ENCODE assay signal across 25 cellular contexts in the genomic region with DNA sequence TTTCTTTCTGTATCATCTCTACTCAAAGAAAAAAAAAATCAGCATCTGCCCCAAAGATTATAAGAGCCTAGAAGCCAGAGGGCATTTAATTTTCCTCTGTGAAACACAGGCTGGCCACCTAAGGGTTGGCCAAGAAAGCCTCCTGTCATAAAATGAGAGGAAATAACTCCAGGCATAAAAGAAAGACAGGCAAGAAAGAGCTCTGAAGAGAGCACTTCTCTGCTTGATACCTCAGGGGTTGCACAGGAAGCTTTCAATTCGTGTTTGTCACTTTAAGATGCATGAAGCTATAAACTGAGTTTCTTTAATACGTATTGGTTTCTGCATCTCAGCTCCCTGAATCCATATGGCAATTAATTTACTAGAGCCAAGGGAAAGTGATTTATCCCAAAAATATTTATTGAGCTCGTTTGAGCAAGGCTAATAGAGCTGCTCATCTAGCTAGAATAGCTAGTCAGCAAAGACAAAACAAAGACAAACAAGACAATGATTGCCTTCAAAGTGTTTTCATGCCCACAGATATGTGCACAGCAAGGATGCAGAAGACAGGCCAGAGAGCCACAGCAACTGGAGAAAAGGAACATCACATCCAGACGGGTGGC. TPM values are rescaled to one million over a fixed set of nuclear protein-coding genes. Genes with fewer than 3 reads are reported as not detected.
"Had no signal": no experiment of that assay in that cellular context is flagged by ENCODE, and none has a peak within 500 bp of the region (broad histone marks: within the 10 kb centered on the region; RNA-seq: fewer than 3 reads in every experiment).

No MANE protein-coding gene starts in this region.

- ATAC-seq: activated T-helper 17 cell treated with anti-CD3 and anti-CD28 coated beads, Interleukin-2, amount 50 U/mL, for 72 hours; left lung; stimulated activated naive B cell treated with anti-CD40 and anti-IgM and Interleukin-4, amounts not matched to agents 10 μg/mL and 1 μg/mL and 100 μg/mL, for 72 hours had no signal

- H3K36me3 Mint-ChIP-seq: activated naive CD8-positive, alpha-beta T cell; stimulated activated naive B cell treated with anti-CD40 and anti-IgM and Interleukin-4, amounts not matched to agents 10 μg/mL and 1 μg/mL and 100 μg/mL, for 72 hours had no signal

- H3K27ac Mint-ChIP-seq: activated naive CD8-positive, alpha-beta T cell; activated T-helper 17 cell treated with anti-CD3 and anti-CD28 coated beads, Interleukin-2, amount 50 U/mL, for 72 hours; progenitor cell of endocrine pancreas; stimulated activated naive B cell treated with anti-CD40 and anti-IgM and Interleukin-4, amounts not matched to agents 10 μg/mL and 1 μg/mL and 100 μg/mL, for 72 hours had no signal

- H3K27me3 Mint-ChIP-seq: progenitor cell of endocrine pancreas had no signal

- H3K9me3 Mint-ChIP-seq: activated T-helper 17 cell treated with anti-CD3 and anti-CD28 coated beads, Interleukin-2, amount 50 U/mL, for 72 hours; stimulated activated naive B cell treated with anti-CD40 and anti-IgM and Interleukin-4, amounts not matched to agents 10 μg/mL and 1 μg/mL and 100 μg/mL, for 72 hours had no signal

- H3K27me3 ChIP-seq: adrenal gland, ascending aorta, brain microvascular endothelial cell, hepatocyte, left lung, sigmoid colon, transverse colon, uterus had no signal

- H3K4me3 Mint-ChIP-seq: activated naive CD8-positive, alpha-beta T cell; activated T-helper 17 cell treated with anti-CD3 and anti-CD28 coated beads, Interleukin-2, amount 50 U/mL, for 72 hours; stimulated activated naive B cell treated with anti-CD40 and anti-IgM and Interleukin-4, amounts not matched to agents 10 μg/mL and 1 μg/mL and 100 μg/mL, for 72 hours had no signal

- H3K36me3 ChIP-seq: adrenal gland, ascending aorta, brain microvascular endothelial cell, left lung, sigmoid colon, transverse colon, uterus, WERI-Rb-1 had no signal

- DNase-seq: activated CD4-positive, CD25-positive, alpha-beta regulatory T cell treated with anti-CD3 and anti-CD28 coated beads, Interleukin-2, amount 50 U/mL, for 72 hours; activated naive CD4-positive, alpha-beta T cell; activated T-cell treated with anti-CD3 and anti-CD28 coated beads, Interleukin-2, amount 50 U/mL, for 1 hour; adrenal gland; brain microvascular endothelial cell; caudate nucleus; effector memory CD4-positive, alpha-beta T cell; glutamatergic neuron; kidney glomerular epithelial cell; left lung; mammary epithelial cell; occipital lobe; retina; sigmoid colon; stimulated activated CD4-positive, alpha-beta T cell treated with anti-CD3 and anti-CD28 coated beads, Interleukin-2, amount 100 ng/mL, for 48 hours; stimulated activated CD8-positive, alpha-beta memory T cell treated with anti-CD3 and anti-CD28 coated beads, Interleukin-4, amount 100 ng/mL, for 48 hours; stimulated activated naive B cell treated with anti-CD40 and anti-IgM and Interleukin-4, amounts not matched to agents 10 μg/mL and 1 μg/mL and 100 μg/mL, for 72 hours; transverse colon; uterus; WERI-Rb-1 had no signal

- H3K4me2 ChIP-seq: hepatocyte had no signal

- H3K4me1 ChIP-seq: adrenal gland, ascending aorta, sigmoid colon, transverse colon, uterus had no signal

- H3K9me3 ChIP-seq: adrenal gland, ascending aorta, left lung, sigmoid colon, transverse colon, uterus had no signal

- H3K4me1 Mint-ChIP-seq: activated T-helper 17 cell treated with anti-CD3 and anti-CD28 coated beads, Interleukin-2, amount 50 U/mL, for 72 hours; stimulated activated naive B cell treated with anti-CD40 and anti-IgM and Interleukin-4, amounts not matched to agents 10 μg/mL and 1 μg/mL and 100 μg/mL, for 72 hours had no signal

- H2AFZ ChIP-seq: hepatocyte had no signal

- H3K4me3 ChIP-seq: adrenal gland, ascending aorta, hepatocyte, left lung, sigmoid colon, transverse colon, uterus had no signal

- H3K27ac ChIP-seq: adrenal gland, ascending aorta, brain microvascular endothelial cell, hepatocyte, sigmoid colon, transverse colon, WERI-Rb-1 had no signal

RNA-seq across cellular contexts. Expression of a gene that starts 35.5 kb away (rescaled TPM):
- polyA plus RNA-seq: mammary epithelial cell had no signal
